In the genomic region with DNA sequence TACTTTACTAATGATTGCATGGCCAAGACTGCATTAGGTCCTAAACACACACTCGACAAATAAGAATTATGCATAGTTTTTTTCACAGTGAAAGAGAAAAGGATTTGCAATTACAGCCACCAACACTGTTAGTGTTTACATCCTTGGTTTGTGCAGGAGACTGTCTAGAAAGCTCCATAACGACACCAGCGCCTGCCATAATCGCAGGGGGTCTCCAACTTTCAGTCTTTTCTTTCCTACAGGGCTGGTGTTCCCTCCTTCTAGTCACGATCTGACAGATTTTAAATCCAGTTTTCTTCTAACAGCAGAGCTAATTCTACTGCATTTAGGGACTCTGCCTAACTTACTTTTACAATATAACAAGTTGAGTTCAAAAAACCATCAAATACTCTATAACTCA, we compare ENCODE assay signal across 9 cellular contexts. TPM values are rescaled to one million over a fixed set of nuclear protein-coding genes. Genes with fewer than 3 reads are reported as not detected.
DNase-seq lines count a peak whose midpoint lies in the region; ATAC-seq and TF ChIP-seq lines count a peak whose summit lies in the region.
"Had no signal": no experiment of that assay in that cellular context is flagged by ENCODE, and none has a peak within 500 bp of the region (broad histone marks: within the 10 kb centered on the region; RNA-seq: fewer than 3 reads in every experiment).

No MANE protein-coding gene starts in this region.

- TF ChIP-seq CTCF in colonic mucosa (IDR thresholded peaks at IDR 0.05), result no peak
- TF ChIP-seq CTCF in tibial artery (IDR thresholded peaks at IDR 0.05), result no peak

- H3K9ac ChIP-seq in colonic mucosa (ENCODE audit: low read depth in 2 of 2, low read length in 2 of 2), result peak overlapping the region in 1 of 2 donors; percentile 69

- POLR2A ChIA-PET in activated CD4-positive, alpha-beta T cell treated with anti-CD3 and anti-CD28 coated beads, Interleukin-2, amount 10 ng/mL, durations not matched to agents 7 days and 5 days (lab: Charles Lee), result no interaction called here

- peaks cover 10% of the 10 kb centered on the region for H3K4me1 ChIP-seq in colonic mucosa
- peaks cover 10 to 18% of the 10 kb centered on the region in 2 donors for H3K4me1 ChIP-seq in muscle layer of duodenum (ENCODE audit: control insufficient read depth in 1 of 2, insufficient read depth in 2 of 2, low read length in 2 of 2)
- peaks cover 0 to 40% (median 13%) of the 10 kb centered on the region in 4 donors for H3K4me1 ChIP-seq in tibial artery

- H3K4me1 Mint-ChIP-seq in activated CD4-positive, alpha-beta T cell treated with anti-CD3 and anti-CD28 coated beads, Interleukin-2, amount 10 ng/mL, durations not matched to agents 7 days and 5 days, result peaks cover 19% of the 10 kb centered on the region

- DNase-seq in activated CD4-positive, alpha-beta T cell treated with anti-CD3 and anti-CD28 coated beads, Interleukin-2, amount 10 ng/mL, durations not matched to agents 7 days and 5 days, result no peak
- DNase-seq in activated CD4-positive, alpha-beta T cell treated with anti-CD3 and anti-CD28 coated beads, Interleukin-2, amount 50 U/mL, for 48 hours, result no peak
- DNase-seq in colonic mucosa, result no peak
- DNase-seq in tibial artery, result no peak
- no peak for DNase-seq in SKM-1 treated with dmso at 0.1 percent for 144 hours (lab: John Stamatoyannopoulos, UW; ENCODE audit: unreplicated experiment)
- DNase-seq: stimulated activated CD4-positive, alpha-beta T cell treated with anti-CD3 and anti-CD28 coated beads, Interleukin-12 subunit alpha, Interleukin-12 subunit beta, amount 100 ng/mL, for 4 hours had no signal

- peak overlapping the region; percentile 54 for H3K27ac Mint-ChIP-seq in activated CD4-positive, alpha-beta T cell treated with anti-CD3 and anti-CD28 coated beads, Interleukin-2, amount 10 ng/mL, durations not matched to agents 7 days and 5 days

- ATAC-seq in HG03175 (IDR thresholded peaks at IDR 0.05; ENCODE audit: unreplicated experiment) (no peak), HG02588 (IDR thresholded peaks at IDR 0.05; ENCODE audit: unreplicated experiment) (no peak)

- peak overlapping the region; percentile 72 for H3K27ac ChIP-seq in colonic mucosa
- H3K27ac ChIP-seq in muscle layer of duodenum (ENCODE audit: low read length), result peak overlapping the region; percentile 84
- H3K27ac ChIP-seq in tibial artery, result peak overlapping the region; percentile 27 to 68

- H3K27me3 Mint-ChIP-seq in activated CD4-positive, alpha-beta T cell treated with anti-CD3 and anti-CD28 coated beads, Interleukin-2, amount 10 ng/mL, durations not matched to agents 7 days and 5 days, result no peaks in the 10 kb centered on the region

- no peak overlapping the region for H3K4me3 Mint-ChIP-seq in activated CD4-positive, alpha-beta T cell treated with anti-CD3 and anti-CD28 coated beads, Interleukin-2, amount 10 ng/mL, durations not matched to agents 7 days and 5 days

- CTCF ChIA-PET in activated CD4-positive, alpha-beta T cell treated with anti-CD3 and anti-CD28 coated beads, Interleukin-2, amount 10 ng/mL, durations not matched to agents 7 days and 5 days (lab: Charles Lee), result interaction anchor here (1.6 kb wide), 1 partner anchor 30 kb away, joined by 5 read pairs; no protein-coding TSS in a partner anchor

- H3K36me3 Mint-ChIP-seq in activated CD4-positive, alpha-beta T cell treated with anti-CD3 and anti-CD28 coated beads, Interleukin-2, amount 10 ng/mL, durations not matched to agents 7 days and 5 days (ENCODE audit: low read depth), result peaks cover 5% of the 10 kb centered on the region

- intact Hi-C loops in colonic mucosa (cut with DNase I), result no loop called here
- intact Hi-C loops in tibial artery (cut with DNase I; ENCODE audit: low total_unique reads), result no loop called here

- no peaks in the 10 kb centered on the region for H3K9me3 ChIP-seq in colonic mucosa
- no peaks in the 10 kb centered on the region for H3K9me3 ChIP-seq in muscle layer of duodenum (ENCODE audit: control insufficient read depth in 1 of 2, low read length in 2 of 2)
- H3K9me3 ChIP-seq in tibial artery, result no peaks in the 10 kb centered on the region

- H3K27me3 ChIP-seq in colonic mucosa (no peaks in the 10 kb centered on the region), muscle layer of duodenum (ENCODE audit: low read depth, low read length) (no peaks in the 10 kb centered on the region), tibial artery (no peaks in the 10 kb centered on the region)

- H3K36me3 ChIP-seq in colonic mucosa (no peaks in the 10 kb centered on the region), muscle layer of duodenum (ENCODE audit: control insufficient read depth in 1 of 2, insufficient read depth in 2 of 2, low read length in 2 of 2) (no peaks in the 10 kb centered on the region), tibial artery (no peaks in the 10 kb centered on the region)

- no peak overlapping the region for H3K4me3 ChIP-seq in colonic mucosa
- H3K4me3 ChIP-seq in muscle layer of duodenum (ENCODE audit: low read depth in 1 of 2, low read length in 2 of 2), result peak overlapping the region; percentile 66 to 75
- peak overlapping the region in 1 of 2 donors; percentile 50 for H3K4me3 ChIP-seq in tibial artery

- peaks cover 2% of the 10 kb centered on the region for H3K9me3 Mint-ChIP-seq in activated CD4-positive, alpha-beta T cell treated with anti-CD3 and anti-CD28 coated beads, Interleukin-2, amount 10 ng/mL, durations not matched to agents 7 days and 5 days

RNA-seq across cellular contexts. Expression of a gene that starts 58.0 kb away (rescaled TPM):
- total RNA-seq in activated CD4-positive, alpha-beta T cell treated with anti-CD3 and anti-CD28 coated beads, Interleukin-2, amount 10 ng/mL, durations not matched to agents 7 days and 5 days, result 10 to 100 TPM; 45.0 to 54.8 TPM
- 10 to 100 TPM; 37.4 to 40.9 TPM for total RNA-seq in colonic mucosa
